16 cellular contexts compared by ENCODE assay signal in genomic region chr6:125008261-125008671, GRCh38. TPM values are rescaled to one million over a fixed set of nuclear protein-coding genes. Genes with fewer than 3 reads are reported as not detected.
A peak's percentile ranks its signal among the peaks of the same experiment; 100 is the strongest.
DNase-seq lines count a peak whose midpoint lies in the region; ATAC-seq, FAIRE-seq and TF ChIP-seq lines count a peak whose summit lies in the region.
"Had no signal": no experiment of that assay in that cellular context is flagged by ENCODE, and none has a peak within 500 bp of the region (broad histone marks: within the 10 kb centered on the region; RNA-seq: fewer than 3 reads in every experiment).

No MANE protein-coding gene starts in this region.

- POLR2A ChIA-PET in K562 (lab: Yijun Ruan, JAX), result interaction anchor here (0.6 to 0.9 kb wide), 2 partner anchors 9 to 11 kb away, joined by 3 read pairs; no protein-coding TSS in a partner anchor

- no peak overlapping the region for H3K4me3 Mint-ChIP-seq in T-helper 17 cell
- H3K4me3 Mint-ChIP-seq: endodermal cell had no signal

- peaks cover 4% of the 10 kb centered on the region for H3K27me3 Mint-ChIP-seq in T-helper 17 cell

- CTCF ChIA-PET in K562 (lab: Yijun Ruan, JAX; ENCODE audit: low intra/inter-chr PET ratio), result no interaction called here

- no peak overlapping the region for H3K27ac ChIP-seq in K562 (ENCODE audit: extremely low read depth, low read depth, low read length)
- H3K27ac ChIP-seq: left lung had no signal

- 43% methylated on average over 3 of the region's 3 CpGs for WGBS in K562 (ENCODE audit: insufficient coverage, low coverage, missing lambda C conversion rate)

- no peaks in the 10 kb centered on the region for H3K36me3 Mint-ChIP-seq in T-helper 17 cell (ENCODE audit: low read depth)

- TF ChIP-seq EP300 in K562 (IDR thresholded peaks at IDR 0.05; ENCODE audit: low read length), result no peak

- no peak for TF ChIP-seq POLR2A in K562 (conservative IDR thresholded peaks at IDR 0.05)

- H3K27ac Mint-ChIP-seq in T-helper 17 cell, result no peak overlapping the region
- H3K27ac Mint-ChIP-seq: endodermal cell had no signal

- TF ChIP-seq CTCF in K562 (IDR thresholded peaks at IDR 0.05 in 2 of 3, conservative IDR thresholded peaks at IDR 0.05 in 1 of 3; ENCODE audit: insufficient read depth in 2 of 3, low read depth in 1 of 3, low read length in 3 of 3), result no peak

- no peak overlapping the region for H3K4me2 ChIP-seq in K562 (ENCODE audit: insufficient read depth, low read length)

- no peaks in the 10 kb centered on the region for H3K27me3 ChIP-seq in K562 (ENCODE audit: control insufficient read depth in 2 of 2, insufficient read depth in 2 of 2, low read length in 2 of 2)
- H3K27me3 ChIP-seq: left lung had no signal

- H3K79me2 ChIP-seq in K562 (ENCODE audit: control insufficient read depth, insufficient read depth, low read length), result peaks cover 42% of the 10 kb centered on the region

- H4K20me1 ChIP-seq in K562 (replicated peaks; ENCODE audit: control insufficient read depth, insufficient read depth, low read length), result no peaks in the 10 kb centered on the region

- no TSS peak for BruUV-seq in K562 (replicated peaks; lab: Mats Ljungman, UMichigan)

- DNase-seq in ELR (ENCODE audit: low read depth) (peak; percentile 42), LHCN-M2 (ENCODE audit: low read depth) (peak; percentile 75), K562 (ENCODE audit: extremely low read depth in 1 of 4, low spot score in 3 of 4) (no peak), myocyte (ENCODE audit: low read depth) (peak; percentile 75), nucleus accumbens (lab: John Stamatoyannopoulos, UW) (no peak), T-helper 17 cell (no peak), NCI-H2227 treated with DMSO at 0.1 percent for 48 hours (lab: John Stamatoyannopoulos, UW) (no peak)
- no peak for DNase-seq in central memory CD4-positive, alpha-beta T cell
- DNase-seq: activated effector memory CD4-positive, alpha-beta T cell treated with anti-CD3 and anti-CD28 coated beads, Interleukin-2, amount 50 U/mL, for 16 hours; amniotic stem cell; endodermal cell; left lung; NCI-H446 treated with DMSO at 0.1 percent for 48 hours; SIG-M5; stimulated activated CD4-positive, alpha-beta T cell treated with anti-CD3 and anti-CD28 coated beads, Interleukin-4, amount 100 ng/mL, for 1 hour had no signal

- no peaks in the 10 kb centered on the region for H3K9me1 ChIP-seq in K562 (ENCODE audit: control insufficient read depth, insufficient read depth, low read length)

- ATAC-seq in K562 (no peak), T-helper 17 cell (no peak)
- ATAC-seq: left lung had no signal

- no peaks in the 10 kb centered on the region for H3K4me1 Mint-ChIP-seq in T-helper 17 cell

- H3K9ac ChIP-seq in K562 (ENCODE audit: insufficient read depth in 1 of 2, low read depth in 2 of 2, low read length in 2 of 2), result no peak overlapping the region

- H3K9me3 ChIP-seq in K562 (replicated peaks; ENCODE audit: control insufficient read depth, insufficient read depth, low read depth, low read length) (peaks cover 5% of the 10 kb centered on the region), T-helper 17 cell (ENCODE audit: control insufficient read depth, low read length, poor library complexity, severe bottlenecking) (no peaks in the 10 kb centered on the region)
- H3K9me3 ChIP-seq: left lung had no signal

- TF ChIP-seq RAD21 in K562 (CRISPR knock-in tag; conservative IDR thresholded peaks at IDR 0.05 in 1 of 2, IDR thresholded peaks at IDR 0.05 in 1 of 2), result no peak

- peaks cover 0 to 19% of the 10 kb centered on the region in 2 experiments; a peak in 3 of 5 replicates for H3K4me1 ChIP-seq in K562 (replicated peaks in 1 of 2; ENCODE audit: control insufficient read depth in 2 of 2, insufficient read depth in 2 of 2, low read length in 2 of 2)

- FAIRE-seq in K562 (lab: Jason Lieb, UNC), result no peak
- FAIRE-seq: H1 had no signal

- intact Hi-C loops in K562 (cut with micrococcal nuclease), result no loop called here

- H3K36me3 ChIP-seq in K562 (ENCODE audit: control insufficient read depth, insufficient read depth, low read length), result peaks cover 27% of the 10 kb centered on the region
- H3K36me3 ChIP-seq: left lung had no signal

- H2AFZ ChIP-seq in K562 (ENCODE audit: low read depth, low read length), result no peak overlapping the region

- in situ Hi-C loops in K562 (cut with MboI), result no loop called here

- H3K4me3 ChIP-seq in K562, result no peak overlapping the region
- H3K4me3 ChIP-seq: left lung had no signal

TF ChIP-seq in K562, 482 proteins besides CTCF, POLR2A, EP300 and RAD21:
- TF ChIP-seq FOXJ3 (CRISPR knock-in tag; IDR thresholded peaks at IDR 0.05) (no peak), ZNF239 (CRISPR knock-in tag; IDR thresholded peaks at IDR 0.05) (peak; percentile 72)

RNA-seq across cellular contexts. Expression of gene RNF217, which starts 46.0 kb away (rescaled TPM):
- 10.5 and 11.3 TPM in 2 replicates for total RNA-seq in LHCN-M2 (2014; rRNA removed)
- 7.6 TPM for polyA plus RNA-seq in LHCN-M2 (2012)
- 38.7 and 108 TPM in 2 replicates for total RNA-seq in K562 (2011; cell fraction: chromatin; rRNA removed; ENCODE audit: low replicate concordance)
- total RNA-seq in K562 (2011; cell fraction: nucleolus; rRNA removed), result 21.5 and 25.4 TPM in 2 replicates
- 49.3 and 95.0 TPM in 2 replicates for total RNA-seq in K562 (2011; cell fraction: nucleoplasm; rRNA removed)
- total RNA-seq in K562 (2014; rRNA removed), result 11.8 and 13.8 TPM in 2 replicates
- total RNA-seq in K562 (2014; rRNA removed; fragmentation: Illumina TruSeq; extraction: Trizol), result 18.7 and 20.6 TPM in 2 replicates
- total RNA-seq in K562 (2015; rRNA removed; fragmentation: Illumina TruSeq; extraction: Trizol), result 14.4 TPM in 2 replicates
- 25.6 and 26.5 TPM in 2 replicates for total RNA-seq in K562 (2021)
- polyA plus RNA-seq in K562 (2011; rRNA removed), result 20.3 and 25.0 TPM in 2 replicates
- polyA plus RNA-seq in K562 (2011; cell fraction: cytosol; rRNA removed), result 5.9 and 15.0 TPM in 2 replicates
- polyA plus RNA-seq in K562 (2011; cell fraction: nucleus; rRNA removed), result 58.9 and 61.8 TPM in 2 replicates
- 5.7 and 11.9 TPM in 2 replicates for polyA plus RNA-seq in K562 (2012)
- 10.9 and 12.0 TPM in 2 replicates for polyA plus RNA-seq in K562 (2014; fragmentation: Illumina TruSeq; extraction: Trizol)
- 1 to 10 TPM; 2.9 to 4.0 TPM for polyA plus RNA-seq in K562 (2014; fragmentation: Nextera tagmentation; extraction: Ambion mirVana)
- polyA plus RNA-seq in K562 (2014; rRNA removed), result 6.4 and 9.6 TPM in 2 replicates
- 77.9 and 82.9 TPM in 2 replicates for polyA minus RNA-seq in K562 (2011; rRNA and poly(A)+ RNA removed)
- polyA minus RNA-seq in K562 (2011; cell fraction: cytosol; rRNA and poly(A)+ RNA removed), result 30.2 and 36.7 TPM in 2 replicates
- 49.7 and 70.3 TPM in 2 replicates for polyA minus RNA-seq in K562 (2011; cell fraction: nucleus; rRNA and poly(A)+ RNA removed)
- 31.3 and 34.2 TPM in 2 replicates for total RNA-seq in myocyte
- polyA plus RNA-seq in myocyte (2012), result 15.6 TPM
- 1 to 10 TPM; 2.1 to 4.9 TPM for total RNA-seq in T-helper 17 cell

Comparison
In these comparisons a context has a peak if more than half of its experiments do, and no peak if none do; other contexts are left out.
1. DNase-seq: peak in ELR (single experiment), LHCN-M2 (single experiment) and myocyte (single experiment); none in K562 (0 of 4), nucleus accumbens (0 of 56), T-helper 17 cell (0 of 3), NCI-H2227 treated with DMSO at 0.1 percent for 48 hours (single experiment) and central memory CD4-positive, alpha-beta T cell (single experiment).